8 cellular contexts compared by ENCODE assay signal in genomic region chr2:221044781-221045180, GRCh38.
"Had no signal": no experiment of that assay in that cellular context is flagged by ENCODE, and none has a peak within 500 bp of the region (broad histone marks: within the 10 kb centered on the region; RNA-seq: fewer than 3 reads in every experiment).

No MANE protein-coding gene starts in this region.

- H3K4me1 ChIP-seq: HAP-1 had no signal

- H2AFZ ChIP-seq: GM23248 had no signal

- H3K27ac ChIP-seq: GM23248, HL-60 had no signal

- DNase-seq: GM23248, GOT3, H7, HFFc6, IMR-90 had no signal

- H3K9ac ChIP-seq: GM23248 had no signal

- H3K4me3 ChIP-seq: GM23248, HAP-1 had no signal

- FAIRE-seq: HepG2 had no signal

- H3K9me3 ChIP-seq: HAP-1 had no signal

- H3K36me3 ChIP-seq: HAP-1 had no signal
